ENCODE assay signal across 8 cellular contexts in genomic region chr7:108094933-108095710, GRCh38. TPM values are rescaled to one million over a fixed set of nuclear protein-coding genes. Genes with fewer than 3 reads are reported as not detected.
DNase-seq lines count a peak whose midpoint lies in the region; ATAC-seq, FAIRE-seq and TF ChIP-seq lines count a peak whose summit lies in the region.

No MANE protein-coding gene starts in this region.

- H3K27me3 ChIP-seq in A673 (replicated peaks; ENCODE audit: insufficient read depth, low read depth, low read length, poor library complexity) (no peaks in the 10 kb centered on the region), stomach (no peaks in the 10 kb centered on the region)

- FAIRE-seq in H54 (lab: Jason Lieb, UNC): peak; percentile 95

- 15 to 25% (median 19%) methylated on average over 7 of the region's 7 CpGs for WGBS in stomach, 5 donors

- H3K36me3 ChIP-seq in A673 (ENCODE audit: insufficient read depth, low read length, poor library complexity, severe bottlenecking) (no peaks in the 10 kb centered on the region), stomach (no peaks in the 10 kb centered on the region)

- TF ChIP-seq POLR2A in H54 (IDR thresholded peaks at IDR 0.05; ENCODE audit: low read depth, low read length) (no peak), stomach (IDR thresholded peaks at IDR 0.05) (no peak)

- no TSS peak for BruUV-seq in A673 (replicated peaks; lab: Mats Ljungman, UMichigan)

- H3K4me3 ChIP-seq in A673 (ENCODE audit: low read depth, low read length, poor library complexity, severe bottlenecking): no peak overlapping the region
- H3K4me3 ChIP-seq in stomach: peak overlapping the region in 1 of 4 donors; percentile 16

- POLR2A ChIA-PET in A673 (lab: Charles Lee; ENCODE audit: low non-redundant PET): interaction anchor here (0.6 to 0.8 kb wide), 2 partner anchors 17 to 26 kb away, joined by 11 to 13 read pairs; no protein-coding TSS in a partner anchor

- TF ChIP-seq CTCF in A673 (conservative IDR thresholded peaks at IDR 0.05; ENCODE audit: low read depth, low read length) (no peak), stomach (IDR thresholded peaks at IDR 0.05) (no peak)

- peak; percentile 64 for DNase-seq in A673 (ENCODE audit: low spot score)
- peak; percentile 63 for DNase-seq in H54 (ENCODE audit: insufficient read length, low spot score)
- peak; percentile 49 for DNase-seq in SK-N-DZ (ENCODE audit: low spot score)
- no peak for DNase-seq in left ventricle myocardium superior
- DNase-seq in stomach: peak; percentile 71
- no peak for DNase-seq in inferior parietal cortex (ENCODE audit: extremely low spot score)
- no peak for DNase-seq in T-helper 9 cell

- H3K9me3 ChIP-seq in A673 (ENCODE audit: low read depth, low read length, poor library complexity, severe bottlenecking) (no peaks in the 10 kb centered on the region), stomach (no peaks in the 10 kb centered on the region)

- H3K4me1 ChIP-seq in A673 (ENCODE audit: insufficient read depth, low read length, poor library complexity, severe bottlenecking) (peaks cover 22% of the 10 kb centered on the region), stomach (peaks cover 15 to 36% (median 23%) of the 10 kb centered on the region in 4 donors)

- CTCF ChIA-PET in A673 (lab: Charles Lee): interaction anchor here (0.6 kb wide), 1 partner anchor 127 kb away, joined by 3 read pairs; no protein-coding TSS in a partner anchor

- H3K27ac ChIP-seq in A673 (ENCODE audit: low read depth, low read length, poor library complexity, severe bottlenecking) (peak overlapping the region; percentile 15), stomach (peak overlapping the region; percentile 55 to 77 (median 69))

- intact Hi-C loops in A673 (cut with micrococcal nuclease; ENCODE audit: unreplicated experiment) (no loop called here), left ventricle myocardium superior (cut with micrococcal nuclease) (no loop called here), stomach (cut with DNase I; ENCODE audit: low total_unique reads) (no loop called here)

- no peak for TF ChIP-seq EP300 in stomach (IDR thresholded peaks at IDR 0.05)

- ATAC-seq in left ventricle myocardium superior: peak; percentile 71
- no peak for ATAC-seq in GM19328 (IDR thresholded peaks at IDR 0.05; ENCODE audit: unreplicated experiment)

RNA-seq across cellular contexts. Expression of gene LAMB4, which starts 35.0 kb away (rescaled TPM):
- total RNA-seq in A673 (2021) (0.09 and 0.21 TPM in 2 replicates), left ventricle myocardium superior (0.22 TPM), stomach (1 to 10 TPM in 1 of 5 donors, under 1 TPM in 2, not detected in 2; under 0.01 to 8.5 (median 0.18) TPM)
- not detected in 2 replicates for polyA plus RNA-seq in SK-N-DZ (2014; cell fraction: cytosol; rRNA removed)
- 0.05 TPM in 1 of 2 replicates, not detected in the other for polyA plus RNA-seq in SK-N-DZ (2014; cell fraction: nucleus; rRNA removed)
- 1 to 10 TPM in 2 of 3 donors, under 1 TPM in 1; 0.68 to 3.6 (median 2.7) TPM for polyA plus RNA-seq in stomach

Comparison
In these comparisons a context has a peak if more than half of its experiments do, and no peak if none do; other contexts are left out.
1. DNase-seq: peak in A673 (single experiment), H54 (single experiment), SK-N-DZ (single experiment) and stomach (single experiment); none in left ventricle myocardium superior (single experiment), inferior parietal cortex (single experiment) and T-helper 9 cell (single experiment).